Comparison of ENCODE assay signal across 22 cellular contexts in the genomic region with DNA sequence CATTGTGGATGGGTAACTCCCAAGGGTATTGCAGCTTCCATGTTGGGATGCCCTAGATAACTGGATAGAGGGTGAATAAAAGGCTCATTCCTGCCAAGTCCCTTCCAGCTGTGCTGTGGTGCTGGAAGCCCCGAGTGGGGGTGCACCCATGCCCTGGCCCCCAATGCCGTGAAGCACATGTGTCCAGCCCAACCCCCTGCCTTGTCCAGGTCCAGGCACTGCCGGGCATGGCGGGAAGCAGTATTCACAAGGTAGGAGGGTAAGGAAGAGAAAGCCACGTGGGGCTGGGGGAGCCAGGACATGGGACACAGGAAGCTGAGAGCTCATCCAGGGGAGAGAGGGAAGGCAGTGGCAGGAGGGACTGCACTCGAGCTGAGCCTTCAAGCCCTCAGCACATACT.
"Had no signal": no experiment of that assay in that cellular context is flagged by ENCODE, and none has a peak within 500 bp of the region (broad histone marks: within the 10 kb centered on the region; RNA-seq: fewer than 3 reads in every experiment).

No MANE protein-coding gene starts in this region.

- H3K4me1 Mint-ChIP-seq: activated naive CD8-positive, alpha-beta T cell treated with anti-CD3 and anti-CD28 coated beads for 36 hours; stimulated activated naive B cell treated with anti-CD40 and anti-IgM and Interleukin-4, amounts not matched to agents 10 μg/mL and 1 μg/mL and 100 μg/mL, for 72 hours had no signal

- H3K4me3 Mint-ChIP-seq: activated naive CD8-positive, alpha-beta T cell treated with anti-CD3 and anti-CD28 coated beads for 36 hours; effector memory CD8-positive, alpha-beta T cell; natural killer cell treated with Interleukin-12 subunit alpha and Interleukin-12 subunit beta and Interleukin-15 and Interleukin-18, amount 100 ng/mL, for 72 hours; stimulated activated naive B cell treated with anti-CD40 and anti-IgM and Interleukin-4, amounts not matched to agents 10 μg/mL and 1 μg/mL and 100 μg/mL, for 72 hours had no signal

- ATAC-seq: effector memory CD8-positive, alpha-beta T cell; sciatic nerve; stimulated activated naive B cell treated with anti-CD40 and anti-IgM and Interleukin-4, amounts not matched to agents 10 μg/mL and 1 μg/mL and 100 μg/mL, for 72 hours had no signal

- H3K27ac Mint-ChIP-seq: activated naive CD8-positive, alpha-beta T cell treated with anti-CD3 and anti-CD28 coated beads for 36 hours; effector memory CD8-positive, alpha-beta T cell; natural killer cell treated with Interleukin-12 subunit alpha and Interleukin-12 subunit beta and Interleukin-15 and Interleukin-18, amount 100 ng/mL, for 72 hours; stimulated activated naive B cell treated with anti-CD40 and anti-IgM and Interleukin-4, amounts not matched to agents 10 μg/mL and 1 μg/mL and 100 μg/mL, for 72 hours had no signal

- H3K4me3 ChIP-seq: skin epidermis, stomach, thyroid gland had no signal

- H3K27me3 ChIP-seq: brain microvascular endothelial cell, neutrophil, thyroid gland had no signal

- H3K36me3 ChIP-seq: brain microvascular endothelial cell, neutrophil, stomach, thyroid gland had no signal

- H3K27me3 Mint-ChIP-seq: activated naive CD8-positive, alpha-beta T cell treated with anti-CD3 and anti-CD28 coated beads for 36 hours had no signal

- H3K36me3 Mint-ChIP-seq: activated naive CD8-positive, alpha-beta T cell treated with anti-CD3 and anti-CD28 coated beads for 36 hours; natural killer cell treated with Interleukin-12 subunit alpha and Interleukin-12 subunit beta and Interleukin-15 and Interleukin-18, amount 100 ng/mL, for 72 hours; stimulated activated naive B cell treated with anti-CD40 and anti-IgM and Interleukin-4, amounts not matched to agents 10 μg/mL and 1 μg/mL and 100 μg/mL, for 72 hours had no signal

- DNase-seq: activated CD4-positive, alpha-beta T cell treated with anti-CD3 and anti-CD28 coated beads for 4 hours; activated CD4-positive, alpha-beta T cell treated with anti-CD3 and anti-CD28 coated beads, Interleukin-2, amount 50 U/mL, for 4 hours; activated effector memory CD4-positive, alpha-beta T cell treated with Interleukin-2 at 50 U/mL for 16 hours; activated naive CD4-positive, alpha-beta T cell treated with Interleukin-2 at 50 U/mL for 16 hours; activated naive CD8-positive, alpha-beta T cell treated with anti-CD3 and anti-CD28 coated beads for 36 hours; activated T-cell treated with anti-CD3 and anti-CD28 coated beads for 4 hours; brain microvascular endothelial cell; cortex of kidney; effector memory CD8-positive, alpha-beta T cell; erythroblast; head of caudate nucleus; hippocampal formation; stimulated activated CD4-positive, alpha-beta T cell treated with anti-CD3 and anti-CD28 coated beads, Interleukin-15, amount 100 ng/mL, for 24 hours; stimulated activated CD4-positive, alpha-beta T cell treated with anti-CD3 and anti-CD28 coated beads, Interleukin-2, amount 100 ng/mL, for 24 hours; stimulated activated naive B cell treated with anti-CD40 and anti-IgM and Interleukin-4, amounts not matched to agents 10 μg/mL and 1 μg/mL and 100 μg/mL, for 72 hours; stomach had no signal

- H3K27ac ChIP-seq: brain microvascular endothelial cell, neutrophil, stomach, thyroid gland, VCaP had no signal

- H3K9me3 Mint-ChIP-seq: activated naive CD8-positive, alpha-beta T cell treated with anti-CD3 and anti-CD28 coated beads for 36 hours; effector memory CD8-positive, alpha-beta T cell; natural killer cell treated with Interleukin-12 subunit alpha and Interleukin-12 subunit beta and Interleukin-15 and Interleukin-18, amount 100 ng/mL, for 72 hours; stimulated activated naive B cell treated with anti-CD40 and anti-IgM and Interleukin-4, amounts not matched to agents 10 μg/mL and 1 μg/mL and 100 μg/mL, for 72 hours had no signal

- H3K9me3 ChIP-seq: neutrophil, stomach, thyroid gland had no signal
